ENCODE assay signal across 8 cellular contexts in the genomic region with DNA sequence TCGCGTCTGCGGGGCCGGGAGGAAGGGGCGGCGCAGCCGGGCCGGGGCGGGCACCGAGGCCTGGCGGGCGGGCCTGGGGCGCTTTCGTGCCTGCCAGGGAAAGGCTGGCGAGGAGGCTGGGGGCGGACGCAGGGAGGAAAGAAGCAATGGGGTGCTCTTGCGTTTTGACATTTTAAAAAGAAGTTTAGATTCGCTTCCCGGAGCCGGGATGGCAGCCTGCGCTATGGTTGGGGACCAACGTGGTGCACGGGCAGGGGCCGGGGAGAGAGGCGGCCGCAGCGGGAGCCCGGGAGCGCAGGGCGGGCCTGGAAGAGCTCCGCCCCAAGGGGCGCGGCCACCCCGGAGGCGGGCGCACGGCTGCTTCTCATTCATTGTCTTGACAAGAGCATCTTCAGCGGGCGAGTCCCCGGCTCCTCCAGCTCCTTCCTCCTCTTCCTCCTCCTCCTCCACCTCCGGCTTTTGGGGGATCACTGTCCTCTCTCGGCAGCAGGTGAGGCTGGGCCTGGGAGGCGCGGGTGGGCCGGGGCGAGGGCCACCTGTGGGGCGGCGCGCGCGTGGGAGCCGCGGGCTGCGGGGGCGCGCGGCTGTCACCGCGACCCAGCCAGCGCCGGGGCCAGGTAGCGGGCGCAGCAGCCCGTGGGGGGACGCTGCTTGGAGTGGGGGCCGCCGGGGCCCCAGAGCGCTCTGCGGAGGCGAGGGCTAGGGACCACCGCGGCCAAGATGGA. TPM values are rescaled to one million over a fixed set of nuclear protein-coding genes. Genes with fewer than 3 reads are reported as not detected.
DNase-seq lines count a peak whose midpoint lies in the region; TF ChIP-seq lines count a peak whose summit lies in the region.

A gene (plus strand): TSS at position 367 of the 725 bp plus-strand sequence. CDS start 1,608 bp downstream, outside the sequence.

- TF ChIP-seq CTCF in GM20000 (IDR thresholded peaks at IDR 0.05; ENCODE audit: extremely low read depth, missing control alignments) (no peak), RWPE1 (conservative IDR thresholded peaks at IDR 0.05; ENCODE audit: low read depth) (no peak), foreskin fibroblast (IDR thresholded peaks at IDR 0.05; ENCODE audit: low read depth, low read length) (no peak), neural progenitor cell (IDR thresholded peaks at IDR 0.05) (no peak), stomach (IDR thresholded peaks at IDR 0.05) (no peak)

- H3K79me2 ChIP-seq in neural progenitor cell (ENCODE audit: low read depth) = no peaks in the 10 kb centered on the region

- TF ChIP-seq EP300 in stomach (IDR thresholded peaks at IDR 0.05) = no peak

- no peaks in the 10 kb centered on the region for H3K9me3 ChIP-seq in CD8-positive, alpha-beta memory T cell (ENCODE audit: low read length)
- H3K9me3 ChIP-seq in neural progenitor cell (ENCODE audit: low read depth) = no peaks in the 10 kb centered on the region
- no peaks in the 10 kb centered on the region for H3K9me3 ChIP-seq in stomach

- H3K27me3 Mint-ChIP-seq in CD8-positive, alpha-beta memory T cell = peaks cover 0 to 14% of the 10 kb centered on the region in 2 donors
- H3K27me3 Mint-ChIP-seq in neural progenitor cell (ENCODE audit: insufficient read depth, low read depth) = peaks cover 10% of the 10 kb centered on the region

- peaks cover 33% of the 10 kb centered on the region for H3K4me1 ChIP-seq in CD8-positive, alpha-beta memory T cell (ENCODE audit: insufficient read depth, low read length)
- peaks cover 2% of the 10 kb centered on the region for H3K4me1 ChIP-seq in neural progenitor cell
- peaks cover 7 to 44% (median 28%) of the 10 kb centered on the region in 4 donors for H3K4me1 ChIP-seq in stomach

- peaks cover 25 to 43% (median 34%) of the 10 kb centered on the region in 3 donors for H3K4me1 Mint-ChIP-seq in CD8-positive, alpha-beta memory T cell
- peaks cover 11% of the 10 kb centered on the region for H3K4me1 Mint-ChIP-seq in neural progenitor cell

- WGBS in stomach, 5 donors = 1 to 2% (median 2%) methylated on average over 49 to 73 of the region's 73 CpGs

- intact Hi-C loops in stomach (cut with DNase I; ENCODE audit: low total_unique reads) = no loop called here

- no peaks in the 10 kb centered on the region for H3K27me3 ChIP-seq in CD8-positive, alpha-beta memory T cell (ENCODE audit: insufficient read depth, low read length, poor library complexity, severe bottlenecking)
- H3K27me3 ChIP-seq in neural progenitor cell (peaks cover 41% of the 10 kb centered on the region), stomach (no peaks in the 10 kb centered on the region)

- peak within 1 kb of the TSS; percentile 99 for H3K4me3 ChIP-seq in CD8-positive, alpha-beta memory T cell (ENCODE audit: low read length)
- H3K4me3 ChIP-seq in foreskin fibroblast (ENCODE audit: low read depth in 1 of 2, low read length in 2 of 2) = peak within 1 kb of the TSS; percentile 52 to 58
- H3K4me3 ChIP-seq in neural progenitor cell = peak within 1 kb of the TSS; percentile 67
- H3K4me3 ChIP-seq in stomach = peak within 1 kb of the TSS; percentile 54 to 65 (median 58)

- peaks cover 0 to 2% (median 0%) of the 10 kb centered on the region in 5 donors for H3K9me3 Mint-ChIP-seq in CD8-positive, alpha-beta memory T cell
- H3K9me3 Mint-ChIP-seq in neural progenitor cell = no peaks in the 10 kb centered on the region

- CTCF ChIA-PET in CD8-positive, alpha-beta memory T cell (lab: Charles Lee) = interaction anchor here (0.6 to 2.3 kb wide), 7 partner anchors 35 to 247 kb away, joined by 3 to 10 read pairs (median 3); a partner anchor contains a TSS
- CTCF ChIA-PET in RWPE1 (lab: Yijun Ruan, JAX) = no interaction called here

- peak within 1 kb of the TSS; percentile 94 to 100 (median 98) for H3K4me3 Mint-ChIP-seq in CD8-positive, alpha-beta memory T cell
- H3K4me3 Mint-ChIP-seq in neural progenitor cell = peak within 1 kb of the TSS; percentile 85

- TF ChIP-seq POLR2A in stomach (IDR thresholded peaks at IDR 0.05) = no peak

- H3K36me3 ChIP-seq in CD8-positive, alpha-beta memory T cell (ENCODE audit: insufficient read depth, low read length) = peaks cover 35% of the 10 kb centered on the region
- H3K36me3 ChIP-seq in neural progenitor cell (no peaks in the 10 kb centered on the region), stomach (peaks cover 0 to 10% (median 8%) of the 10 kb centered on the region in 4 donors)

- peak within 1 kb of the TSS; percentile 94 for H3K4me2 ChIP-seq in neural progenitor cell

- H3K36me3 Mint-ChIP-seq in CD8-positive, alpha-beta memory T cell = peaks cover 12 to 43% (median 18%) of the 10 kb centered on the region in 3 donors
- no peaks in the 10 kb centered on the region for H3K36me3 Mint-ChIP-seq in neural progenitor cell

- H3F3A ChIP-seq in neural progenitor cell (ENCODE audit: low read depth) = peaks cover 10% of the 10 kb centered on the region

- peak; percentile 75 to 88 (median 80) for DNase-seq in CD8-positive, alpha-beta memory T cell
- peak; percentile 94 for DNase-seq in GM20000 (ENCODE audit: low spot score)
- peak; percentile 78 for DNase-seq in HuH-7.5 (ENCODE audit: low spot score)
- peak; percentile 66 for DNase-seq in RWPE1 (ENCODE audit: low spot score)
- DNase-seq in activated T-helper 9 cell treated with anti-CD3 and anti-CD28 coated beads, Interleukin-2, amount 50 U/mL, for 16 hours (ENCODE audit: low read depth) = peak; percentile 75
- DNase-seq in foreskin fibroblast = peak; percentile 69 to 90
- peak; percentile 92 for DNase-seq in neural progenitor cell (ENCODE audit: low spot score)
- peak; percentile 86 for DNase-seq in stomach

- peaks cover 9% of the 10 kb centered on the region for H4K20me1 ChIP-seq in neural progenitor cell (ENCODE audit: low read depth)

- H2AFZ ChIP-seq in neural progenitor cell (replicated peaks) = peak within 1 kb of the TSS; percentile 99

- H3K9ac ChIP-seq in neural progenitor cell = no peak within 1 kb of the TSS

- peak within 1 kb of the TSS; percentile 92 to 100 (median 96) for H3K27ac Mint-ChIP-seq in CD8-positive, alpha-beta memory T cell
- H3K27ac Mint-ChIP-seq in neural progenitor cell = no peak within 1 kb of the TSS

- peak within 1 kb of the TSS; percentile 71 for H3K27ac ChIP-seq in CD8-positive, alpha-beta memory T cell (ENCODE audit: low read depth, low read length)
- H3K27ac ChIP-seq in RWPE1 = peak within 1 kb of the TSS; percentile 69
- no peak within 1 kb of the TSS for H3K27ac ChIP-seq in neural progenitor cell
- peak within 1 kb of the TSS; percentile 72 to 90 (median 85) for H3K27ac ChIP-seq in stomach

- POLR2A ChIA-PET in CD8-positive, alpha-beta memory T cell (lab: Charles Lee) = interaction anchor here (0.6 to 6.2 kb wide), 19 partner anchors 11 to 247 kb away, joined by 3 to 86 read pairs (median 4); a partner anchor contains a TSS
- POLR2A ChIA-PET in RWPE1 (lab: Yijun Ruan, JAX; ENCODE audit: low non-redundant PET) = interaction anchor here (0.6 kb wide), 1 partner anchor 526 kb away, joined by 3 read pairs; no protein-coding TSS in a partner anchor

RNA-seq across cellular contexts. Expression of the gene that starts here (rescaled TPM):
- 100 to 1,000 TPM; 889 to 952 TPM for total RNA-seq in CD8-positive, alpha-beta memory T cell
- polyA plus RNA-seq in CD8-positive, alpha-beta memory T cell = 1,446 TPM
- total RNA-seq in neural progenitor cell (ENCODE audit: low replicate concordance) (9.4 and 10.6 TPM in 2 replicates), stomach (10 to 100 TPM; 13.0 to 30.3 (median 18.7) TPM)
- polyA plus RNA-seq in stomach = 10 to 100 TPM; 34.2 to 42.5 (median 37.3) TPM

Comparison
In these comparisons a context has a peak if more than half of its experiments do, and no peak if none do; other contexts are left out.
1. RNA of the gene that starts here (total RNA-seq): 889 to 952 TPM in CD8-positive, alpha-beta memory T cell; 13.0 to 30.3 TPM in stomach and 9.4 to 10.6 TPM in neural progenitor cell; every median in the first group is over 10 times any median in the second.
2. RNA of the gene that starts here (polyA plus RNA-seq): 1,446 TPM in CD8-positive, alpha-beta memory T cell (single experiment); 34.2 to 42.5 TPM in stomach; every median in the first group is over 10 times any median in the second.
3. Peak in every context shown above with its lines, with median percentiles within 50 percentile points of each other: DNase-seq and H3K4me3 ChIP-seq.